Comparison of ENCODE assay signal across 9 cellular contexts in the genomic region with DNA sequence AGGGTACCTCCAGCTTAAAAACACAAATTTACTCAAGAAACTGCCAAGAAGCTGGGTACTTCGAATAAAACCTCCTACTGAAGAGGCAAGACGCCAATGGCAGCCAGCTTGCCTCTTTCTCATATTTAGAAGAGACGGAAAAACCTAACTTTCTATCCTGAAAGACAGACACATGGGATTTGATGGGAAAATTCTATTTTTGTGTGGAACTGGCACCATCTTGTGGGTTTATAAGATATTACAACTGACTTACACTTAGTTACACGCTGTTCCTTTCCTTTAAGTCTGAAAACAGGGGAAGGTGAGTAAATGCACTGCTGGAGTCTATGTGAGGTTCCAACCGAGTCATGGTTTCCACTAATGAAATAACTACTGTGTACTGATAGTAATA. TPM values are rescaled to one million over a fixed set of nuclear protein-coding genes. Genes with fewer than 3 reads are reported as not detected.
A peak's percentile ranks its signal among the peaks of the same experiment; 100 is the strongest.
DNase-seq lines count a peak whose midpoint lies in the region; ATAC-seq, FAIRE-seq and TF ChIP-seq lines count a peak whose summit lies in the region.
"Had no signal": no experiment of that assay in that cellular context is flagged by ENCODE, and none has a peak within 500 bp of the region (broad histone marks: within the 10 kb centered on the region; RNA-seq: fewer than 3 reads in every experiment).

No MANE protein-coding gene starts in this region.

- CTCF ChIA-PET in HepG2 (lab: Yijun Ruan, JAX; ENCODE audit: low intra/inter-chr PET ratio, low total read pairs) = interaction anchor here (0.9 kb wide), 1 partner anchor 342 kb away, joined by 3 read pairs; no protein-coding TSS in a partner anchor

- no peaks in the 10 kb centered on the region for H3K9me3 ChIP-seq in HepG2 (ENCODE audit: low read length)
- H3K9me3 ChIP-seq: SJSA1 had no signal

- no peak overlapping the region for H3K9ac ChIP-seq in HepG2 (ENCODE audit: insufficient read depth, low read depth, low read length)

- peak; percentile 72 for ATAC-seq in HepG2
- ATAC-seq in HG03108 (IDR thresholded peaks at IDR 0.05; ENCODE audit: unreplicated experiment) = no peak

- no peak overlapping the region for H2AFZ ChIP-seq in HepG2 (ENCODE audit: low read length)

- peak; percentile 47 for TF ChIP-seq CTCF in bronchial epithelial cell (IDR thresholded peaks at IDR 0.05; ENCODE audit: insufficient read depth, low read length, severe bottlenecking)
- TF ChIP-seq CTCF in HepG2 (CRISPR knock-in tag; IDR thresholded peaks at IDR 0.05) = peak; percentile 67

- H3K27ac ChIP-seq in HepG2 (ENCODE audit: extremely low read length, insufficient read depth, low read length) = peak overlapping the region; percentile 64
- H3K27ac ChIP-seq: SJSA1 had no signal

- no peaks in the 10 kb centered on the region for H4K20me1 ChIP-seq in HepG2 (ENCODE audit: insufficient read depth, low read length)

- intact Hi-C loops in HepG2 (cut with micrococcal nuclease; ENCODE audit: unreplicated experiment) = loop anchor here (5.0 kb wide), 1 partner anchor 1110 kb away; no protein-coding TSS in a partner anchor

- H3K4me3 ChIP-seq in bronchial epithelial cell (ENCODE audit: low read depth, low read length) (no peak overlapping the region), HepG2 (replicated peaks in 1 of 3; ENCODE audit: insufficient read depth in 1 of 3, low read depth in 2 of 3, low read length in 3 of 3) (peak overlapping the region in 2 of 3 experiments; percentile 19 to 38; a peak in 2 of 6 replicates)
- H3K4me3 ChIP-seq: SJSA1 had no signal

- POLR2A ChIA-PET in HepG2 (lab: Yijun Ruan, JAX) = interaction anchor here (1.4 kb wide), 1 partner anchor 10 kb away, joined by 9 read pairs; a partner anchor contains a TSS

- H3K27me3 ChIP-seq in bronchial epithelial cell (ENCODE audit: control insufficient read depth, insufficient read depth, low read length) (no peaks in the 10 kb centered on the region), HepG2 (ENCODE audit: control insufficient read depth in 1 of 2, insufficient read depth in 2 of 2, low read length in 2 of 2) (no peaks in the 10 kb centered on the region)
- H3K27me3 ChIP-seq: SJSA1 had no signal

- no peak for TF ChIP-seq POLR2A in HepG2 (IDR thresholded peaks at IDR 0.05; ENCODE audit: insufficient read depth in 1 of 2, low read depth in 2 of 2, low read length in 2 of 2)

- FAIRE-seq in bronchial epithelial cell (lab: Jason Lieb, UNC) (no peak), HepG2 (lab: Jason Lieb, UNC) (no peak)

- in situ Hi-C loops in HepG2 (cut with HindIII; ENCODE audit: extremely low pct_ligation_motif_present, low pct_unique_long_range_greater_than_20kb) = loop anchor here (10.0 kb wide), 1 partner anchor 1112 kb away; no protein-coding TSS in a partner anchor

- peaks cover 35% of the 10 kb centered on the region for H3K4me1 ChIP-seq in HepG2 (ENCODE audit: insufficient read depth, low read length)
- H3K4me1 ChIP-seq: SJSA1 had no signal

- no peaks in the 10 kb centered on the region for H3K79me2 ChIP-seq in HepG2 (ENCODE audit: insufficient read depth, low read length)

- peak; percentile 71 for DNase-seq in ELR (ENCODE audit: low read depth)
- peak; percentile 3 for DNase-seq in NAMALWA (ENCODE audit: low spot score)
- DNase-seq in bronchial epithelial cell (ENCODE audit: low read depth) = peak; percentile 66
- DNase-seq in HepG2 (ENCODE audit: low spot score) = peak; percentile 37
- DNase-seq in stimulated activated CD4-positive, alpha-beta T cell treated with anti-CD3 and anti-CD28 coated beads, Interleukin-2, amount 100 ng/mL, for 48 hours = no peak
- no peak for DNase-seq in activated CD4-positive, alpha-beta T cell treated with anti-CD3 and anti-CD28 coated beads, Interleukin-2, amount 50 U/mL, for 4 hours
- no peak for DNase-seq in NCI-H1092 (lab: John Stamatoyannopoulos, UW)

- peaks cover 3% of the 10 kb centered on the region for H3K36me3 ChIP-seq in bronchial epithelial cell (ENCODE audit: control insufficient read depth, insufficient read depth, low read length)
- peaks cover 6 to 10% of the 10 kb centered on the region in 2 experiments; a peak in 3 of 5 replicates for H3K36me3 ChIP-seq in HepG2 (replicated peaks in 1 of 2; ENCODE audit: control insufficient read depth in 1 of 2, insufficient read depth in 2 of 2, low read length in 2 of 2)

- 18% methylated on average over 5 of the region's 5 CpGs for WGBS in HepG2 (ENCODE audit: low lambda C conversion rate)

- H3K4me2 ChIP-seq in HepG2 (ENCODE audit: low read depth, low read length) = peak overlapping the region; percentile 86

- BruUV-seq in HepG2 (replicated peaks; lab: Mats Ljungman, UMichigan) = no TSS peak

- TF ChIP-seq RAD21 in HepG2 (CRISPR knock-in tag; IDR thresholded peaks at IDR 0.05) = no peak

- TF ChIP-seq EP300 in HepG2 (IDR thresholded peaks at IDR 0.05; ENCODE audit: low read depth in 2 of 2, low read length in 2 of 2) = no peak
- TF ChIP-seq EP300 in HepG2 (CRISPR knock-in tag; IDR thresholded peaks at IDR 0.05; ENCODE audit: borderline replicate concordance) = no peak

TF ChIP-seq in HepG2, 621 proteins besides CTCF, POLR2A, EP300 and RAD21 (continues in another document):
- peak; percentile 50 for TF ChIP-seq SMC3 (IDR thresholded peaks at IDR 0.05; ENCODE audit: low read length)

RNA-seq across cellular contexts. Expression of a gene that starts 10.3 kb away (rescaled TPM):
- total RNA-seq in bronchial epithelial cell = 7.9 and 9.5 TPM in 2 replicates
- total RNA-seq in HepG2 (2016; rRNA removed; fragmentation: Illumina TruSeq; extraction: Trizol) = 5.4 and 6.7 TPM in 2 replicates
- 1.1 and 1.6 TPM in 2 replicates for total RNA-seq in HepG2 (2016; cell fraction: cytosol; rRNA removed; fragmentation: Illumina TruSeq; extraction: Trizol; ENCODE audit: low read depth)
- total RNA-seq in HepG2 (2016; cell fraction: insoluble cytoplasmic fraction; rRNA removed; fragmentation: Illumina TruSeq; extraction: Trizol) = 5.9 and 6.1 TPM in 2 replicates
- 3.9 and 4.0 TPM in 2 replicates for total RNA-seq in HepG2 (2016; cell fraction: membrane; rRNA removed; fragmentation: Illumina TruSeq; extraction: Trizol)
- total RNA-seq in HepG2 (2016; cell fraction: nucleus; rRNA removed; fragmentation: Illumina TruSeq; extraction: Trizol) = 5.6 and 7.6 TPM in 2 replicates
- 2.4 and 2.8 TPM in 2 replicates for polyA plus RNA-seq in HepG2 (2011; rRNA removed)
- polyA plus RNA-seq in HepG2 (2011; cell fraction: cytosol; rRNA removed) = 1.1 and 1.6 TPM in 2 replicates
- 3.0 and 3.6 TPM in 2 replicates for polyA plus RNA-seq in HepG2 (2011; cell fraction: nucleus; rRNA removed)
- 2.3 and 2.4 TPM in 2 replicates for polyA plus RNA-seq in HepG2 (2012)
- polyA plus RNA-seq in HepG2 (2016; cell fraction: cytosol; fragmentation: Illumina TruSeq; extraction: Trizol; ENCODE audit: low read depth) = 0.37 and 0.53 TPM in 2 replicates
- polyA plus RNA-seq in HepG2 (2016; cell fraction: insoluble cytoplasmic fraction; fragmentation: Illumina TruSeq; extraction: Trizol; ENCODE audit: low read depth) = 4.1 and 4.2 TPM in 2 replicates
- polyA plus RNA-seq in HepG2 (2016; cell fraction: membrane; fragmentation: Illumina TruSeq; extraction: Trizol; ENCODE audit: low read depth) = 1.0 and 1.3 TPM in 2 replicates
- 9.7 and 10.7 TPM in 2 replicates for polyA plus RNA-seq in HepG2 (2016; cell fraction: nucleus; fragmentation: Illumina TruSeq; extraction: Trizol; ENCODE audit: insufficient read depth, low read depth)
- polyA minus RNA-seq in HepG2 (2011; rRNA and poly(A)+ RNA removed; ENCODE audit: low replicate concordance) = 1.5 and 4.7 TPM in 2 replicates
- polyA minus RNA-seq in HepG2 (2011; cell fraction: cytosol; rRNA and poly(A)+ RNA removed) = 1.7 and 1.9 TPM in 2 replicates
- polyA minus RNA-seq in HepG2 (2011; cell fraction: nucleus; rRNA and poly(A)+ RNA removed) = 3.3 and 3.9 TPM in 2 replicates

RNA-seq across cellular contexts. Expression of a gene that starts 33.7 kb away (rescaled TPM):
- total RNA-seq in bronchial epithelial cell (27.9 and 29.8 TPM in 2 replicates), HepG2 (2016; rRNA removed; fragmentation: Illumina TruSeq; extraction: Trizol) (35.6 and 53.7 TPM in 2 replicates)
- 147 and 173 TPM in 2 replicates for total RNA-seq in HepG2 (2016; cell fraction: cytosol; rRNA removed; fragmentation: Illumina TruSeq; extraction: Trizol; ENCODE audit: low read depth)
- total RNA-seq in HepG2 (2016; cell fraction: insoluble cytoplasmic fraction; rRNA removed; fragmentation: Illumina TruSeq; extraction: Trizol) = 35.5 and 51.0 TPM in 2 replicates
- 57.5 and 61.4 TPM in 2 replicates for total RNA-seq in HepG2 (2016; cell fraction: membrane; rRNA removed; fragmentation: Illumina TruSeq; extraction: Trizol)
- 26.1 and 28.8 TPM in 2 replicates for total RNA-seq in HepG2 (2016; cell fraction: nucleus; rRNA removed; fragmentation: Illumina TruSeq; extraction: Trizol)
- 18.0 and 21.5 TPM in 2 replicates for polyA plus RNA-seq in HepG2 (2011; rRNA removed)
- 10.5 and 17.3 TPM in 2 replicates for polyA plus RNA-seq in HepG2 (2011; cell fraction: cytosol; rRNA removed)
- 7.9 and 9.3 TPM in 2 replicates for polyA plus RNA-seq in HepG2 (2011; cell fraction: nucleus; rRNA removed)
- polyA plus RNA-seq in HepG2 (2012) = 20.3 and 22.8 TPM in 2 replicates
- 12.0 and 12.2 TPM in 2 replicates for polyA plus RNA-seq in HepG2 (2016; cell fraction: cytosol; fragmentation: Illumina TruSeq; extraction: Trizol; ENCODE audit: low read depth)
- 43.6 and 47.5 TPM in 2 replicates for polyA plus RNA-seq in HepG2 (2016; cell fraction: insoluble cytoplasmic fraction; fragmentation: Illumina TruSeq; extraction: Trizol; ENCODE audit: low read depth)
- 25.8 and 28.1 TPM in 2 replicates for polyA plus RNA-seq in HepG2 (2016; cell fraction: membrane; fragmentation: Illumina TruSeq; extraction: Trizol; ENCODE audit: low read depth)
- polyA plus RNA-seq in HepG2 (2016; cell fraction: nucleus; fragmentation: Illumina TruSeq; extraction: Trizol; ENCODE audit: insufficient read depth, low read depth) = 23.8 and 24.0 TPM in 2 replicates
- polyA minus RNA-seq in HepG2 (2011; rRNA and poly(A)+ RNA removed; ENCODE audit: low replicate concordance) = 12.4 and 19.3 TPM in 2 replicates
- polyA minus RNA-seq in HepG2 (2011; cell fraction: cytosol; rRNA and poly(A)+ RNA removed) = 21.5 and 27.7 TPM in 2 replicates
- polyA minus RNA-seq in HepG2 (2011; cell fraction: nucleus; rRNA and poly(A)+ RNA removed) = 34.8 and 42.8 TPM in 2 replicates

Comparison
In these comparisons a context has a peak if more than half of its experiments do, and no peak if none do; other contexts are left out.
1. DNase-seq: peak in ELR (single experiment), NAMALWA (single experiment), bronchial epithelial cell (single experiment) and HepG2 (single experiment); none in stimulated activated CD4-positive, alpha-beta T cell treated with anti-CD3 and anti-CD28 coated beads, Interleukin-2, amount 100 ng/mL, for 48 hours (0 of 2), activated CD4-positive, alpha-beta T cell treated with anti-CD3 and anti-CD28 coated beads, Interleukin-2, amount 50 U/mL, for 4 hours (0 of 2) and NCI-H1092 (single experiment).